ENCODE assay signal across 8 cellular contexts in the genomic region with DNA sequence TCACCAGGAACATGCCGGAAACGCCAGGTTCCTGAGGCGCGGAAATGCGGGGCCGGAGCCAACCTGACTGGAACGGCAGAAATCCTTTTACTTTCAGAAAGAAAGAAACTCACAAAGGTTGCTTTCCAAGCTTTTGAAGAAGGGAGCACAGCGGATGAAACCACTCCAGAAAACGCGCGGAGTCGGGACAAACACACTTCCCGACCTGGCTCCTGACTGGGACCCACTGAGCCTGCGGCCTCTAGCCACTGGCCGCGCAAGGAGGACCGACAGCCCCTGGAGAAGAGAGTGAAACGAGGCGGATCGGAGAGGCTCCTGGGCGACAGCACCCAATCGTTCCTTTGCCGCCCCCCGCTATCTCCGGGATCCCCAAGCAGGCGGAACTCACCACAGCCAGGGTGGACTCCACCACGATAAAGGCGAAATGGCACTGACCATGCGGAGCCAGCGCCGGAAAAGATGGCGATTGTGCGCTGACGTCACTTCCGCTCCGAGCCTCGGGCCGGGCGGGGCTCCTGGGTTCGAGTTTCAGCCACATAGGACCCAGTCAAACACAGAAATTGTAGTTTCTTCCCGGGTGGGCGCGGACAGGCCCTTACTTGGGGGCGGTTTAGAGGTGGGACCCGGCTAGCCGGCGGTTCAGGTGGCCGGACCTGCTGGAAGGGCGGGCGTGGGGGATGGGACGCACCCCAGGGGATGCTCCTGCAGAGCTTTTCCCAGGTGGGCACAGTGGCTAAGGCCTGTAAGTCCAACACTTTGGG. TPM values are rescaled to one million over a fixed set of nuclear protein-coding genes. Genes with fewer than 3 reads are reported as not detected.
DNase-seq lines count a peak whose midpoint lies in the region; ATAC-seq and TF ChIP-seq lines count a peak whose summit lies in the region.

A gene (minus strand): TSS at position 432 of the 761 bp plus-strand sequence. CDS start 16,407 bp downstream, outside the sequence.

- H3K4me1 ChIP-seq in breast epithelium (no peaks in the 10 kb centered on the region), iPS-20b (ENCODE audit: insufficient read depth, low read length) (peaks cover 19% of the 10 kb centered on the region; the same call in 1 of the 2 replicates)

- H3K4me3 ChIP-seq in WERI-Rb-1 (ENCODE audit: low read depth, low read length) (peak within 1 kb of the TSS; percentile 92), breast epithelium (peak within 1 kb of the TSS; percentile 85 to 98 (median 87)), iPS-20b (ENCODE audit: low read length) (peak within 1 kb of the TSS; percentile 84), skin epidermis (peak within 1 kb of the TSS; percentile 60 to 91 (median 86))

- H3K9me3 ChIP-seq in WERI-Rb-1 (ENCODE audit: severe bottlenecking) (no peaks in the 10 kb centered on the region), breast epithelium (peaks cover 19% of the 10 kb centered on the region in 2 donors), iPS-20b (ENCODE audit: insufficient read depth, low read depth, low read length) (no peaks in the 10 kb centered on the region; the same call in 1 of the 2 replicates)

- TF ChIP-seq CTCF in WERI-Rb-1 (IDR thresholded peaks at IDR 0.05; ENCODE audit: low read depth, low read length) (no peak), breast epithelium (IDR thresholded peaks at IDR 0.05) (no peak)

- intact Hi-C loops in breast epithelium (cut with DNase I; ENCODE audit: low total_unique reads), result no loop called here

- H3K36me3 ChIP-seq in WERI-Rb-1, result peaks cover 16% of the 10 kb centered on the region
- no peaks in the 10 kb centered on the region for H3K36me3 ChIP-seq in breast epithelium
- peaks cover 31% of the 10 kb centered on the region for H3K36me3 ChIP-seq in iPS-20b (ENCODE audit: insufficient read depth, low read depth, low read length)

- H3K27ac ChIP-seq in WERI-Rb-1, result peak within 1 kb of the TSS; percentile 89
- peak within 1 kb of the TSS; percentile 96 to 97 for H3K27ac ChIP-seq in breast epithelium
- peak within 1 kb of the TSS; percentile 97 for H3K27ac ChIP-seq in iPS-20b (ENCODE audit: low read length)
- peak within 1 kb of the TSS; percentile 59 to 97 (median 89) for H3K27ac ChIP-seq in skin epidermis

- H3K27me3 ChIP-seq in WERI-Rb-1 (ENCODE audit: insufficient read depth, low read depth, severe bottlenecking) (no peaks in the 10 kb centered on the region), breast epithelium (no peaks in the 10 kb centered on the region), iPS-20b (ENCODE audit: insufficient read depth, low read length) (no peaks in the 10 kb centered on the region)

- peak; percentile 73 for ATAC-seq in HG03039 (IDR thresholded peaks at IDR 0.05; ENCODE audit: unreplicated experiment)

- peak; percentile 43 to 56 for DNase-seq in NCI-H187 (lab: John Stamatoyannopoulos, UW)
- DNase-seq in NCI-H187 treated with DMSO at 0.1 percent for 48 hours (lab: John Stamatoyannopoulos, UW), result no peak
- DNase-seq in NCI-H2171 (lab: John Stamatoyannopoulos, UW), result peak; percentile 84
- peak; percentile 84 for DNase-seq in WERI-Rb-1
- peak; percentile 72 to 85 for DNase-seq in breast epithelium (ENCODE audit: low spot score in 2 of 2)

- no peak for TF ChIP-seq POLR2A in breast epithelium (IDR thresholded peaks at IDR 0.05)

- peak within 1 kb of the TSS; percentile 95 for H3K9ac ChIP-seq in iPS-20b (ENCODE audit: low read depth, low read length)

RNA-seq across cellular contexts. Expression of the gene that starts here (rescaled TPM):
- total RNA-seq in breast epithelium, result 10 to 100 TPM; 20.8 to 55.9 (median 36.1) TPM
